Comparison of ENCODE assay signal across 13 cellular contexts in the genomic region with DNA sequence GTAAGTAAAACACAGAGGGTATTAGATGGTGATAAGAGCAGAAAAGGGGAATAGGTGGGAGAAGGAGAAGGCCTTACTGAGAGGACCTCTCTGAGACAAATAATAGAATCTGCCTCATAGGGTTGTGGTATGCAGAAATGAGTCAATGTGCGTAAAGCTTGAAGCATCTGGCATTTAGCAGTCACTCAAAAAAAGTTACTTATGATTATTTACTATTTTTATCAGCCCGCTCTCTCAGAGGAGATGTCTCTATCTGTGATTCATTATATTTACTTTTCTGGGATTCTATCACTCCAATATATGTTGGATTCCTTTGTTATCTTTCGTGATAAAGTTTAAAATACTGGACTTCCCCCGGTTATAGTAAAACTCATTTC. TPM values are rescaled to one million over a fixed set of nuclear protein-coding genes. Genes with fewer than 3 reads are reported as not detected.
DNase-seq lines count a peak whose midpoint lies in the region; ATAC-seq and TF ChIP-seq lines count a peak whose summit lies in the region.
"Had no signal": no experiment of that assay in that cellular context is flagged by ENCODE, and none has a peak within 500 bp of the region (broad histone marks: within the 10 kb centered on the region; RNA-seq: fewer than 3 reads in every experiment).

No MANE protein-coding gene starts in this region.

- TF ChIP-seq EP300 in stomach (IDR thresholded peaks at IDR 0.05) (no peak), gastroesophageal sphincter (IDR thresholded peaks at IDR 0.05) (no peak)

- WGBS in stomach, 5 donors: 57 to 71% (median 58%) methylated on average over 4 of the region's 4 CpGs
- WGBS in gastroesophageal sphincter (ENCODE audit: low coverage in 1 of 2), 2 donors: 55 to 75% methylated on average over 4 of the region's 4 CpGs

- TF ChIP-seq POLR2A in stomach (IDR thresholded peaks at IDR 0.05): no peak
- no peak for TF ChIP-seq POLR2A in gastroesophageal sphincter (IDR thresholded peaks at IDR 0.05)

- H3K27ac Mint-ChIP-seq in osteocyte (ENCODE audit: unreplicated experiment): peak overlapping the region; percentile 76
- H3K27ac Mint-ChIP-seq: dendritic cell treated with granulocyte-macrophage colony-stimulating factor and Interleukin-4, amounts not matched to agents 40 ng/mL and 50 ng/mL, for 4 days; naive thymus-derived CD8-positive, alpha-beta T cell had no signal

- H3K4me3 Mint-ChIP-seq in osteocyte (ENCODE audit: unreplicated experiment): no peak overlapping the region
- H3K4me3 Mint-ChIP-seq: dendritic cell treated with granulocyte-macrophage colony-stimulating factor and Interleukin-4, amounts not matched to agents 40 ng/mL and 50 ng/mL, for 4 days; naive thymus-derived CD8-positive, alpha-beta T cell had no signal

- H3K36me3 Mint-ChIP-seq in osteocyte (ENCODE audit: unreplicated experiment): no peaks in the 10 kb centered on the region

- H3K27me3 ChIP-seq in stomach (no peaks in the 10 kb centered on the region), gastroesophageal sphincter (no peaks in the 10 kb centered on the region)

- peak; percentile 62 for ATAC-seq in GM18502 (IDR thresholded peaks at IDR 0.05; ENCODE audit: poor library complexity, unreplicated experiment)
- peak; percentile 81 for ATAC-seq in HG03520 (IDR thresholded peaks at IDR 0.05; ENCODE audit: unreplicated experiment)
- ATAC-seq in gastroesophageal sphincter: no peak
- ATAC-seq: naive thymus-derived CD8-positive, alpha-beta T cell had no signal

- intact Hi-C loops in stomach (cut with DNase I; ENCODE audit: low total_unique reads): no loop called here

- H3K4me3 ChIP-seq in choroid plexus epithelial cell (ENCODE audit: low read depth, low read length) (no peak overlapping the region), stomach (no peak overlapping the region), gastroesophageal sphincter (no peak overlapping the region)
- H3K4me3 ChIP-seq: HAP-1 had no signal

- peak; percentile 91 for DNase-seq in choroid plexus epithelial cell (ENCODE audit: low read depth)
- DNase-seq in osteocyte (ENCODE audit: extremely low spot score, unreplicated experiment): no peak
- DNase-seq in stomach: no peak
- DNase-seq in NCI-H146 (lab: John Stamatoyannopoulos, UW): no peak
- DNase-seq in foreskin melanocyte: no peak
- DNase-seq: naive thymus-derived CD8-positive, alpha-beta T cell; NCI-H2029 had no signal

- H3K4me1 ChIP-seq in stomach: peaks cover 21 to 53% (median 39%) of the 10 kb centered on the region in 4 donors
- peaks cover 4 to 40% (median 16%) of the 10 kb centered on the region in 3 donors for H3K4me1 ChIP-seq in gastroesophageal sphincter

- peaks cover 68% of the 10 kb centered on the region for H3K4me1 Mint-ChIP-seq in osteocyte (ENCODE audit: unreplicated experiment)
- H3K4me1 Mint-ChIP-seq: naive thymus-derived CD8-positive, alpha-beta T cell had no signal

- no peaks in the 10 kb centered on the region for H3K9me3 ChIP-seq in stomach
- H3K9me3 ChIP-seq in gastroesophageal sphincter: no peaks in the 10 kb centered on the region
- H3K9me3 ChIP-seq: HAP-1 had no signal

- no peak for TF ChIP-seq CTCF in choroid plexus epithelial cell (conservative IDR thresholded peaks at IDR 0.05; ENCODE audit: low read depth, low read length)
- no peak for TF ChIP-seq CTCF in osteocyte (IDR thresholded peaks at IDR 0.05)
- TF ChIP-seq CTCF in stomach (IDR thresholded peaks at IDR 0.05): no peak
- TF ChIP-seq CTCF in gastroesophageal sphincter (IDR thresholded peaks at IDR 0.05): no peak

- H3K36me3 ChIP-seq in stomach (no peaks in the 10 kb centered on the region), gastroesophageal sphincter (no peaks in the 10 kb centered on the region)
- H3K36me3 ChIP-seq: HAP-1 had no signal

- H3K27ac ChIP-seq in stomach (peak overlapping the region in 1 of 5 donors; percentile 17), gastroesophageal sphincter (peak overlapping the region in 1 of 4 donors; percentile 10)
- H3K27ac ChIP-seq: VCaP had no signal

- no peaks in the 10 kb centered on the region for H3K9me3 Mint-ChIP-seq in osteocyte (ENCODE audit: unreplicated experiment)
- H3K9me3 Mint-ChIP-seq: dendritic cell treated with granulocyte-macrophage colony-stimulating factor and Interleukin-4, amounts not matched to agents 40 ng/mL and 50 ng/mL, for 4 days had no signal

- H3K27me3 Mint-ChIP-seq in osteocyte (ENCODE audit: unreplicated experiment): no peaks in the 10 kb centered on the region

RNA-seq across cellular contexts. Expression of a gene that starts 4.6 kb away (rescaled TPM):
- 120 and 122 TPM in 2 replicates for total RNA-seq in osteocyte
- total RNA-seq in stomach: 100 to 1,000 TPM in 2 of 5 donors, 10 to 100 TPM in 3; 29.8 to 468 (median 57.6) TPM
- polyA plus RNA-seq in stomach: 100 to 1,000 TPM in 1 of 3 donors, 10 to 100 TPM in 2; 82.8 to 160 (median 97.2) TPM
- 100 to 1,000 TPM in 1 of 4 donors, 10 to 100 TPM in 3; 20.9 to 128 (median 71.9) TPM for total RNA-seq in gastroesophageal sphincter
- total RNA-seq: naive thymus-derived CD8-positive, alpha-beta T cell had no signal
- polyA plus RNA-seq: naive thymus-derived CD8-positive, alpha-beta T cell had no signal

RNA-seq across cellular contexts. Expression of a gene that starts 48.6 kb away (rescaled TPM):
- 2.2 and 3.7 TPM in 2 replicates for total RNA-seq in osteocyte
- 10 to 100 TPM in 1 of 5 donors, 1 to 10 TPM in 3, not detected in 1; 1.8 to 26.1 (median 5.6) TPM for total RNA-seq in stomach
- polyA plus RNA-seq in stomach: 1 to 10 TPM in 1 of 3 donors, under 1 TPM in 2; 0.45 to 1.2 (median 0.87) TPM
- 10 to 100 TPM in 1 of 4 donors, 1 to 10 TPM in 3; 1.7 to 10.2 (median 7.1) TPM for total RNA-seq in gastroesophageal sphincter
- total RNA-seq: naive thymus-derived CD8-positive, alpha-beta T cell had no signal
- polyA plus RNA-seq: naive thymus-derived CD8-positive, alpha-beta T cell had no signal
